24 cellular contexts compared by ENCODE assay signal in genomic region chr22:17047656-17048055, GRCh38.
"Had no signal": no experiment of that assay in that cellular context is flagged by ENCODE, and none has a peak within 500 bp of the region (broad histone marks: within the 10 kb centered on the region; RNA-seq: fewer than 3 reads in every experiment).

No MANE protein-coding gene starts in this region.

- DNase-seq: activated CD4-positive, alpha-beta T cell treated with anti-CD3 and anti-CD28 coated beads, Interleukin-2, amount 50 U/mL, for 48 hours; activated CD8-positive, alpha-beta memory T cell treated with anti-CD3 and anti-CD28 coated beads, Interleukin-2, amount 50 U/mL, for 48 hours; activated effector memory CD4-positive, alpha-beta T cell treated with Interleukin-2 at 50 U/mL for 16 hours; activated naive CD4-positive, alpha-beta T cell treated with anti-CD3 and anti-CD28 coated beads, Interleukin-2, amount 10 ng/mL, durations not matched to agents 7 days and 5 days; activated T-cell treated with anti-CD3 and anti-CD28 coated beads, Interleukin-2, amount 50 U/mL, for 4 hours; amygdala; cortex of kidney; endodermal cell; esophagus squamous epithelium; gastrocnemius medialis; head of caudate nucleus; hypothalamus; left ventricle myocardium inferior; natural killer cell; ovary; psoas muscle; spleen; stimulated activated CD4-positive, alpha-beta T cell treated with anti-CD3 and anti-CD28 coated beads, Interleukin-4, amount 100 ng/mL, for 1 hour; stimulated activated naive CD4-positive, alpha-beta T cell treated with Interleukin-2 at 50 U/mL for 16 hours had no signal

- ATAC-seq: activated T-cell treated with anti-CD3 and anti-CD28 coated beads, Interleukin-2, amount 50 U/mL, for 4 hours; gastrocnemius medialis; natural killer cell; psoas muscle; WTC11 had no signal

- H3K27ac ChIP-seq: cardiac muscle cell, esophagus squamous epithelium, gastrocnemius medialis, left ventricle myocardium inferior, ovary, psoas muscle, right atrium auricular region, spleen, thoracic aorta, vagina had no signal

- H3K4me3 ChIP-seq: cardiac muscle cell, esophagus squamous epithelium, gastrocnemius medialis, left ventricle myocardium inferior, ovary, psoas muscle, right atrium auricular region, spleen, thoracic aorta, vagina had no signal

- H3K27me3 ChIP-seq: cardiac muscle cell, gastrocnemius medialis, ovary, right atrium auricular region, spleen, vagina had no signal
